ENCODE assay signal across 1 cellular context in genomic region chr14:52791204-52792096, GRCh38.
TF ChIP-seq lines count a peak whose summit lies in the region.

Gene GNPNAT1 (minus strand): TSS chr14:52791607. CDS start chr14:52784650, 6,957 bp downstream.

TF ChIP-seq in K562, 482 proteins besides CTCF, POLR2A, EP300 and RAD21 (continued from another document and continues in another):
- TF ChIP-seq PHF20 (IDR thresholded peaks at IDR 0.05; ENCODE audit: partially characterized antibody) (peak; percentile 13), CHAMP1 (IDR thresholded peaks at IDR 0.05) (no peak), KDM4B (IDR thresholded peaks at IDR 0.05; ENCODE audit: borderline replicate concordance in 2 of 2, low read depth in 1 of 2) (no peak), HCFC1 (IDR thresholded peaks at IDR 0.05; ENCODE audit: low read depth, low read length) (peak; percentile 31; the same call in 1 of the 2 replicates), KDM2B (CRISPR knock-in tag; IDR thresholded peaks at IDR 0.05) (0 out of 2 replicates have a peak, but pooled peaks have one; percentile 18), ETV1 (tag; conservative IDR thresholded peaks at IDR 0.05; ENCODE audit: low read depth) (peak; percentile 21; the same call in 1 of the 2 replicates), CTBP1 (IDR thresholded peaks at IDR 0.05; ENCODE audit: borderline replicate concordance) (peak; percentile 24; the same call in 1 of the 2 replicates), ZNF133 (CRISPR knock-in tag; IDR thresholded peaks at IDR 0.05) (no peak), MAX (CRISPR knock-in tag; IDR thresholded peaks at IDR 0.05) (peak; percentile 43; the same call in 1 of the 2 replicates), GMEB1 (CRISPR knock-in tag; IDR thresholded peaks at IDR 0.05) (peak; percentile 87), RBBP5 (IDR thresholded peaks at IDR 0.05; ENCODE audit: borderline replicate concordance, insufficient read depth, low read length, poor library complexity, severe bottlenecking) (peak; percentile 72), CTCFL (IDR thresholded peaks at IDR 0.05; ENCODE audit: borderline replicate concordance, insufficient read depth, low read depth, low read length, poor library complexity, severe bottlenecking) (no peak), KDM5B (IDR thresholded peaks at IDR 0.05; ENCODE audit: insufficient replicate concordance, low read depth, low read length) (peak; percentile 75), C11orf30 (IDR thresholded peaks at IDR 0.05; ENCODE audit: low read depth) (no peak), SP2 (IDR thresholded peaks at IDR 0.05; ENCODE audit: extremely low read depth, low read depth, low read length, poor library complexity, severe bottlenecking) (no peak), HNRNPL (IDR thresholded peaks at IDR 0.05; ENCODE audit: low read depth, low read length) (peak; percentile 86), TAF1 (IDR thresholded peaks at IDR 0.05; ENCODE audit: control insufficient read depth, extremely low read depth, insufficient read depth, low read length, severe bottlenecking) (peak; percentile 49), CHCHD3 (CRISPR knock-in tag; IDR thresholded peaks at IDR 0.05) (no peak), SUPT5H (IDR thresholded peaks at IDR 0.05) (peak; percentile 85), SP1 (CRISPR knock-in tag; IDR thresholded peaks at IDR 0.05) (0 out of 2 replicates have a peak, but pooled peaks have one; percentile 33), CBX5 (IDR thresholded peaks at IDR 0.05; ENCODE audit: borderline replicate concordance, low read depth) (no peak), ZNF444 (CRISPR knock-in tag; IDR thresholded peaks at IDR 0.05) (no peak), KLF10 (CRISPR knock-in tag; IDR thresholded peaks at IDR 0.05) (no peak), TFAP4 (CRISPR knock-in tag; IDR thresholded peaks at IDR 0.05; ENCODE audit: borderline replicate concordance) (peak; percentile 74), PYGO2 (tag; IDR thresholded peaks at IDR 0.05) (no peak), HMGN3 (IDR thresholded peaks at IDR 0.05; ENCODE audit: borderline replicate concordance, extremely low read depth, insufficient read length, low read depth, low read length) (peak; percentile 70), POLR2H (tag; IDR thresholded peaks at IDR 0.05; ENCODE audit: low read depth) (peak; percentile 61), HMBOX1 (IDR thresholded peaks at IDR 0.05) (peak; percentile 39; the same call in 1 of the 2 replicates), DACH1 (IDR thresholded peaks at IDR 0.05; ENCODE audit: partially characterized antibody) (peak; percentile 14), SREBF2 (CRISPR knock-in tag; IDR thresholded peaks at IDR 0.05) (no peak), ZBTB40 (IDR thresholded peaks at IDR 0.05) (peak; percentile 71), ZBTB40 (CRISPR knock-in tag; IDR thresholded peaks at IDR 0.05) (no peak), ATF1 (CRISPR knock-in tag; IDR thresholded peaks at IDR 0.05) (no peak), ATF1 (tag; IDR thresholded peaks at IDR 0.05) (peak; percentile 46; the same call in 1 of the 2 replicates), DPF2 (IDR thresholded peaks at IDR 0.05) (0 out of 2 replicates have a peak, but pooled peaks have one; percentile 27), ZFX (CRISPR knock-in tag; IDR thresholded peaks at IDR 0.05) (peak; percentile 96), NR2C2 (CRISPR knock-in tag; IDR thresholded peaks at IDR 0.05) (no peak), NR2C2 (tag; IDR thresholded peaks at IDR 0.05) (peak; percentile 71; the same call in 1 of the 2 replicates), ZNF395 (CRISPR knock-in tag; IDR thresholded peaks at IDR 0.05) (peak; percentile 61; the same call in 1 of the 2 replicates), ZEB2 (IDR thresholded peaks at IDR 0.05) (0 out of 2 replicates have a peak, but pooled peaks have one; percentile 15), E2F6 (IDR thresholded peaks at IDR 0.05; ENCODE audit: borderline replicate concordance in 1 of 2, extremely low read depth in 1 of 2, insufficient read depth in 1 of 2, insufficient read length in 1 of 2, low read depth in 1 of 2, low read length in 1 of 2, poor library complexity in 1 of 2, severe bottlenecking in 1 of 2) (peak in 1 of 2 experiments; percentile 75)
